ENCODE assay signal across 1 cellular context in genomic region chr4:996030-996993, GRCh38.
TF ChIP-seq lines count a peak whose summit lies in the region.

No MANE protein-coding gene starts in this region.

TF ChIP-seq in WTC11, 78 proteins besides CTCF, POLR2A, EP300 and RAD21 (continued from another document):
- no peak for TF ChIP-seq PRDM15 (CRISPR knock-in tag; IDR thresholded peaks at IDR 0.05)
- no peak for TF ChIP-seq ZNF423 (CRISPR knock-in tag; IDR thresholded peaks at IDR 0.05)
- TF ChIP-seq, protein P1, sequence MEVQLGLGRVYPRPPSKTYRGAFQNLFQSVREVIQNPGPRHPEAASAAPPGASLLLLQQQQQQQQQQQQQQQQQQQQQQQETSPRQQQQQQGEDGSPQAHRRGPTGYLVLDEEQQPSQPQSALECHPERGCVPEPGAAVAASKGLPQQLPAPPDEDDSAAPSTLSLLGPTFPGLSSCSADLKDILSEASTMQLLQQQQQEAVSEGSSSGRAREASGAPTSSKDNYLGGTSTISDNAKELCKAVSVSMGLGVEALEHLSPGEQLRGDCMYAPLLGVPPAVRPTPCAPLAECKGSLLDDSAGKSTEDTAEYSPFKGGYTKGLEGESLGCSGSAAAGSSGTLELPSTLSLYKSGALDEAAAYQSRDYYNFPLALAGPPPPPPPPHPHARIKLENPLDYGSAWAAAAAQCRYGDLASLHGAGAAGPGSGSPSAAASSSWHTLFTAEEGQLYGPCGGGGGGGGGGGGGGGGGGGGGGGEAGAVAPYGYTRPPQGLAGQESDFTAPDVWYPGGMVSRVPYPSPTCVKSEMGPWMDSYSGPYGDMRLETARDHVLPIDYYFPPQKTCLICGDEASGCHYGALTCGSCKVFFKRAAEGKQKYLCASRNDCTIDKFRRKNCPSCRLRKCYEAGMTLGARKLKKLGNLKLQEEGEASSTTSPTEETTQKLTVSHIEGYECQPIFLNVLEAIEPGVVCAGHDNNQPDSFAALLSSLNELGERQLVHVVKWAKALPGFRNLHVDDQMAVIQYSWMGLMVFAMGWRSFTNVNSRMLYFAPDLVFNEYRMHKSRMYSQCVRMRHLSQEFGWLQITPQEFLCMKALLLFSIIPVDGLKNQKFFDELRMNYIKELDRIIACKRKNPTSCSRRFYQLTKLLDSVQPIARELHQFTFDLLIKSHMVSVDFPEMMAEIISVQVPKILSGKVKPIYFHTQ (CRISPR knock-in tag; IDR thresholded peaks at IDR 0.05), result no peak
- no peak for TF ChIP-seq IRF2 (CRISPR knock-in tag; IDR thresholded peaks at IDR 0.05; ENCODE audit: borderline replicate concordance, low read depth)
- TF ChIP-seq GRHL2 (CRISPR knock-in tag; IDR thresholded peaks at IDR 0.05; ENCODE audit: insufficient replicate concordance, severe bottlenecking), result no peak
- TF ChIP-seq, protein P2, sequence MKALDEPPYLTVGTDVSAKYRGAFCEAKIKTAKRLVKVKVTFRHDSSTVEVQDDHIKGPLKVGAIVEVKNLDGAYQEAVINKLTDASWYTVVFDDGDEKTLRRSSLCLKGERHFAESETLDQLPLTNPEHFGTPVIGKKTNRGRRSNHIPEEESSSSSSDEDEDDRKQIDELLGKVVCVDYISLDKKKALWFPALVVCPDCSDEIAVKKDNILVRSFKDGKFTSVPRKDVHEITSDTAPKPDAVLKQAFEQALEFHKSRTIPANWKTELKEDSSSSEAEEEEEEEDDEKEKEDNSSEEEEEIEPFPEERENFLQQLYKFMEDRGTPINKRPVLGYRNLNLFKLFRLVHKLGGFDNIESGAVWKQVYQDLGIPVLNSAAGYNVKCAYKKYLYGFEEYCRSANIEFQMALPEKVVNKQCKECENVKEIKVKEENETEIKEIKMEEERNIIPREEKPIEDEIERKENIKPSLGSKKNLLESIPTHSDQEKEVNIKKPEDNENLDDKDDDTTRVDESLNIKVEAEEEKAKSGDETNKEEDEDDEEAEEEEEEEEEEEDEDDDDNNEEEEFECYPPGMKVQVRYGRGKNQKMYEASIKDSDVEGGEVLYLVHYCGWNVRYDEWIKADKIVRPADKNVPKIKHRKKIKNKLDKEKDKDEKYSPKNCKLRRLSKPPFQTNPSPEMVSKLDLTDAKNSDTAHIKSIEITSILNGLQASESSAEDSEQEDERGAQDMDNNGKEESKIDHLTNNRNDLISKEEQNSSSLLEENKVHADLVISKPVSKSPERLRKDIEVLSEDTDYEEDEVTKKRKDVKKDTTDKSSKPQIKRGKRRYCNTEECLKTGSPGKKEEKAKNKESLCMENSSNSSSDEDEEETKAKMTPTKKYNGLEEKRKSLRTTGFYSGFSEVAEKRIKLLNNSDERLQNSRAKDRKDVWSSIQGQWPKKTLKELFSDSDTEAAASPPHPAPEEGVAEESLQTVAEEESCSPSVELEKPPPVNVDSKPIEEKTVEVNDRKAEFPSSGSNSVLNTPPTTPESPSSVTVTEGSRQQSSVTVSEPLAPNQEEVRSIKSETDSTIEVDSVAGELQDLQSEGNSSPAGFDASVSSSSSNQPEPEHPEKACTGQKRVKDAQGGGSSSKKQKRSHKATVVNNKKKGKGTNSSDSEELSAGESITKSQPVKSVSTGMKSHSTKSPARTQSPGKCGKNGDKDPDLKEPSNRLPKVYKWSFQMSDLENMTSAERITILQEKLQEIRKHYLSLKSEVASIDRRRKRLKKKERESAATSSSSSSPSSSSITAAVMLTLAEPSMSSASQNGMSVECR (CRISPR knock-in tag; IDR thresholded peaks at IDR 0.05; ENCODE audit: borderline replicate concordance), result no peak
